ENCODE assay signal across 8 cellular contexts in genomic region chr10:73159038-73159648, GRCh38. TPM values are rescaled to one million over a fixed set of nuclear protein-coding genes. Genes with fewer than 3 reads are reported as not detected.
A peak's percentile ranks its signal among the peaks of the same experiment; 100 is the strongest.
DNase-seq lines count a peak whose midpoint lies in the region; ATAC-seq and TF ChIP-seq lines count a peak whose summit lies in the region.

No MANE protein-coding gene starts in this region.

- H3K27me3 Mint-ChIP-seq in Caco-2 (ENCODE audit: insufficient read depth, unreplicated experiment), result no peaks in the 10 kb centered on the region

- no peak overlapping the region for H3K27ac ChIP-seq in heart right ventricle

- intact Hi-C loops in Caco-2 (cut with micrococcal nuclease; ENCODE audit: unreplicated experiment), result loop anchor here (1.0 kb wide), 1 partner anchor 63 kb away; the partner anchor contains the start of gene P4HA1
- intact Hi-C loops in heart right ventricle (cut with DNase I), result loop anchor here in 5 of 10 donors (1.0 to 10.0 kb wide), 4 partner anchors 62 to 794 kb away; partner anchors contain the start of gene P4HA1 (in 5 of the 5)

- H3K27me3 ChIP-seq in Caco-2 (replicated peaks; ENCODE audit: control insufficient read depth, insufficient read depth, low read length) (no peaks in the 10 kb centered on the region), heart right ventricle (no peaks in the 10 kb centered on the region)

- H3K27ac Mint-ChIP-seq in Caco-2 (ENCODE audit: unreplicated experiment), result no peak overlapping the region

- H3K36me3 ChIP-seq in Caco-2 (ENCODE audit: control insufficient read depth, insufficient read depth, low read length) (peaks cover 4% of the 10 kb centered on the region; the same call in 1 of the 2 replicates), heart right ventricle (peaks cover 0 to 93% (median 36%) of the 10 kb centered on the region in 9 donors)

- peak in 1 of 8 donors; percentile 56 for ATAC-seq in heart right ventricle
- ATAC-seq in HG03432 (IDR thresholded peaks at IDR 0.05; ENCODE audit: unreplicated experiment), result no peak
- no peak for ATAC-seq in HG02759 (IDR thresholded peaks at IDR 0.05; ENCODE audit: unreplicated experiment)

- no peaks in the 10 kb centered on the region for H3K9me3 Mint-ChIP-seq in Caco-2 (ENCODE audit: unreplicated experiment)

- BruUV-seq in Caco-2 (replicated peaks; lab: Mats Ljungman, UMichigan), result TSS peak; percentile 12

- peaks cover 60% of the 10 kb centered on the region for H3K36me3 Mint-ChIP-seq in Caco-2 (ENCODE audit: insufficient read depth, unreplicated experiment)

- H3K4me1 ChIP-seq in Caco-2, result peaks cover 5% of the 10 kb centered on the region
- peaks cover 0 to 38% (median 27%) of the 10 kb centered on the region in 9 donors for H3K4me1 ChIP-seq in heart right ventricle

- H3K4me3 ChIP-seq in Caco-2 (ENCODE audit: low read depth, low read length) (no peak overlapping the region), heart right ventricle (no peak overlapping the region), retinal pigment epithelial cell (ENCODE audit: low read length) (no peak overlapping the region)

- no peak overlapping the region for H3K4me3 Mint-ChIP-seq in Caco-2 (ENCODE audit: unreplicated experiment)

- CTCF ChIA-PET in Caco-2 (lab: Charles Lee), result interaction anchor here (2.2 kb wide), 1 partner anchor 63 kb away, joined by 22 read pairs; the partner anchor contains the start of gene P4HA1

- DNase-seq in Caco-2, result peak; percentile 59 to 80
- DNase-seq in HPDE6-E6E7 (ENCODE audit: extremely low spot score), result peak; percentile 14
- peak; percentile 51 for DNase-seq in SK-N-DZ (ENCODE audit: low spot score)
- peak; percentile 49 for DNase-seq in activated naive CD4-positive, alpha-beta T cell treated with anti-CD3 and anti-CD28 coated beads, Interleukin-2, amount 50 U/mL, for 16 hours
- DNase-seq in heart right ventricle, result peak; percentile 33 to 47
- DNase-seq in retinal pigment epithelial cell (ENCODE audit: low read depth), result no peak

- WGBS in heart right ventricle, 2 donors, result 8 to 12% methylated on average over 5 of the region's 5 CpGs

- H3K9me3 ChIP-seq in Caco-2, result no peaks in the 10 kb centered on the region
- no peaks in the 10 kb centered on the region for H3K9me3 ChIP-seq in heart right ventricle

- TF ChIP-seq CTCF in Caco-2 (IDR thresholded peaks at IDR 0.05; ENCODE audit: insufficient read depth in 1 of 2, low read depth in 1 of 2, low read length in 1 of 2, severe bottlenecking in 1 of 2, unreplicated experiment in 1 of 2) (peak; percentile 89), heart right ventricle (IDR thresholded peaks at IDR 0.05) (peak; percentile 40 to 86 (median 81)), retinal pigment epithelial cell (conservative IDR thresholded peaks at IDR 0.05; ENCODE audit: low read depth, low read length) (peak; percentile 76)

- H3K4me1 Mint-ChIP-seq in Caco-2 (ENCODE audit: low read depth, unreplicated experiment), result peaks cover 14% of the 10 kb centered on the region

- POLR2A ChIA-PET in Caco-2 (lab: Charles Lee), result interaction anchor here (0.6 to 0.7 kb wide), 2 partner anchors 9 to 14 kb away, joined by 3 to 5 read pairs; partner anchors contain the start of genes ECD and FAM149B1

RNA-seq across cellular contexts. Expression of gene ECD, which starts 8.7 kb away (rescaled TPM):
- total RNA-seq in Caco-2 (2022) (51.8 and 52.6 TPM in 2 replicates), heart right ventricle (10 to 100 TPM; 14.0 to 22.9 (median 19.0) TPM)
- polyA plus RNA-seq in SK-N-DZ (2014; cell fraction: cytosol; rRNA removed), result 46.5 and 48.6 TPM in 2 replicates
- 26.1 and 29.7 TPM in 2 replicates for polyA plus RNA-seq in SK-N-DZ (2014; cell fraction: nucleus; rRNA removed)
- 1 to 10 TPM; 5.8 to 7.0 TPM for polyA plus RNA-seq in heart right ventricle

RNA-seq across cellular contexts. Expression of gene FAM149B1, which starts 8.8 kb away (rescaled TPM):
- total RNA-seq in Caco-2 (2022) (13.2 and 14.1 TPM in 2 replicates), heart right ventricle (10 to 100 TPM; 12.2 to 19.7 (median 16.7) TPM)
- polyA plus RNA-seq in SK-N-DZ (2014; cell fraction: cytosol; rRNA removed), result 13.0 and 14.8 TPM in 2 replicates
- 20.4 and 26.0 TPM in 2 replicates for polyA plus RNA-seq in SK-N-DZ (2014; cell fraction: nucleus; rRNA removed)
- polyA plus RNA-seq in heart right ventricle, result 10 to 100 TPM in 1 of 2 donors, 1 to 10 TPM in 1; 8.0 to 27.0 TPM

RNA-seq across cellular contexts. Expression of gene NUDT13, which starts 48.9 kb away (rescaled TPM):
- 6.5 and 7.1 TPM in 2 replicates for total RNA-seq in Caco-2 (2022)
- 2.2 and 3.1 TPM in 2 replicates for polyA plus RNA-seq in SK-N-DZ (2014; cell fraction: cytosol; rRNA removed)
- 4.6 and 5.6 TPM in 2 replicates for polyA plus RNA-seq in SK-N-DZ (2014; cell fraction: nucleus; rRNA removed)
- 1 to 10 TPM; 1.8 to 5.2 (median 4.0) TPM for total RNA-seq in heart right ventricle
- 10 to 100 TPM in 1 of 2 donors, 1 to 10 TPM in 1; 1.4 to 11.0 TPM for polyA plus RNA-seq in heart right ventricle
